8 cellular contexts compared by ENCODE assay signal in the genomic region with DNA sequence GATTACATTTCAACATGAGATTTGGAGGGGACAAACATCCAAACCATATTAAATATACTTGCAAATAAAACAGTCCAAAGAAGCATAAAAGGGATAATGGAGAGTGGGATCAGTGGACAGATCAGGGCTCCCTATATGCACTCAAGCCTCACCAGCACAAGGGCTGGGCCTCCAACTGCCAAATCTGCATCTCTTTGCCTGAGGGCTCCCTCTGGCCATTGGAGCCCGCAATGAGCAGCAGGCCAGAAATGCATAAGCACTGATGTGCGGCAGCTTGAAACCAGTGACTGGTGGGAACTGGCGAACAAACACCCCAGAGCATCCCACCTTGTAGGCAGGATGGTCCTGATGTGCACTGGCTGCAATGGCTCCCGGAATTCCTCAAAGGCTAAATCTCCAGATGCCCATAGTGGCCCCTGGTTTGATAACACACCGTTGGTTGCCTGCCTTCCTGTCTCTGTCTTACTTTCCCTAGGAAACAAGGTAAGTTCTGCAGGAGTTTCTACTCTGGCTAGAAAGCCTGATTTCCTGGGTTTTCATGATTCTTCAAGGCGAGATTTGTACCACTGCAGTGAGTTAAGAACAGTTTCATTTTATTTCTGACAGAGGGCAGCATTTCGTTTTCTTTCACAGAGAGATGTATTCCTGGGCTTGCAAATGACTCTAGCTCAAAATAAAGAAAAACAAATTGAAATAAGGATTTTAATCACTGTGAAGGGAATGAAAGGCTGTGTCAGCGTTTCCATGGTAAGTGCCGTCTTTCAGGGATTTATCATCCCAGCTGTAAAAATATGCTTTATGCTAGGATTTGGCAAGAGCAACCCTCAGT. TPM values are rescaled to one million over a fixed set of nuclear protein-coding genes. Genes with fewer than 3 reads are reported as not detected.
DNase-seq lines count a peak whose midpoint lies in the region; ATAC-seq and TF ChIP-seq lines count a peak whose summit lies in the region.

No MANE protein-coding gene starts in this region.

- ATAC-seq in mucosa of descending colon (peak; percentile 52), GM21717 (IDR thresholded peaks at IDR 0.05; ENCODE audit: unreplicated experiment) (no peak), HG03025 (IDR thresholded peaks at IDR 0.05; ENCODE audit: low FRiP score, unreplicated experiment) (no peak)

- H3K27me3 ChIP-seq in PC-9 (ENCODE audit: insufficient read depth, low read depth): no peaks in the 10 kb centered on the region

- intact Hi-C loops in PC-9 (cut with micrococcal nuclease; ENCODE audit: unreplicated experiment): loop anchor here (2.0 kb wide), 1 partner anchor 217 kb away; no protein-coding TSS in a partner anchor
- intact Hi-C loops in mucosa of descending colon (cut with DNase I, micrococcal nuclease): loop anchor here in 1 of 2 donors (5.0 kb wide), 1 partner anchor 125 kb away; the partner anchor contains the start of gene SNRK

- no peaks in the 10 kb centered on the region for H3K4me1 ChIP-seq in PC-9 (replicated peaks; ENCODE audit: insufficient read depth)
- H3K4me1 ChIP-seq in mucosa of descending colon (ENCODE audit: low read depth): no peaks in the 10 kb centered on the region

- H3K4me2 ChIP-seq in PC-9: no peak overlapping the region

- TF ChIP-seq CTCF in PC-9 (conservative IDR thresholded peaks at IDR 0.05) (peak; percentile 52), mucosa of descending colon (IDR thresholded peaks at IDR 0.05) (no peak)

- H3F3A ChIP-seq in PC-9 (ENCODE audit: insufficient read depth, low read depth): no peaks in the 10 kb centered on the region

- H4K20me1 ChIP-seq in PC-9 (ENCODE audit: insufficient read depth): no peaks in the 10 kb centered on the region

- no peak overlapping the region for H3K4me3 ChIP-seq in PC-9
- H3K4me3 ChIP-seq in mucosa of descending colon: no peak overlapping the region

- H3K36me3 ChIP-seq in PC-9 (ENCODE audit: low read depth) (no peaks in the 10 kb centered on the region), mucosa of descending colon (ENCODE audit: low read depth) (no peaks in the 10 kb centered on the region)

- no peaks in the 10 kb centered on the region for H3K9me2 ChIP-seq in PC-9 (ENCODE audit: insufficient read depth)

- BruUV-seq in PC-9 (replicated peaks; lab: Mats Ljungman, UMichigan): no TSS peak

- H3K79me2 ChIP-seq in PC-9 (ENCODE audit: low read depth): no peaks in the 10 kb centered on the region

- CTCF ChIA-PET in PC-9 (lab: Charles Lee): interaction anchor here (0.6 to 1.0 kb wide), 3 partner anchors 129 to 375 kb away, joined by 3 read pairs; no protein-coding TSS in a partner anchor

- no peak overlapping the region for H2AFZ ChIP-seq in PC-9

- POLR2A ChIA-PET in PC-9 (lab: Charles Lee; ENCODE audit: unreplicated experiment): interaction anchor here (0.6 to 0.7 kb wide), 2 partner anchors 690 to 1176 kb away, joined by 3 to 10 read pairs; no protein-coding TSS in a partner anchor

- DNase-seq in NCI-H82 (lab: John Stamatoyannopoulos, UW): peak; percentile 16
- DNase-seq in NCI-H82 treated with DMSO at 0.1 percent for 48 hours (lab: John Stamatoyannopoulos, UW; ENCODE audit: unreplicated experiment): no peak
- DNase-seq in PC-9: no peak
- peak; percentile 84 for DNase-seq in dedifferentiated amniotic fluid mesenchymal stem cell (ENCODE audit: extremely low spot score)
- no peak for DNase-seq in mucosa of descending colon
- DNase-seq in NK-92 treated with Interleukin-12 subunit alpha and Interleukin-12 subunit beta, amount 100 ng/mL, for 24 hours (lab: John Stamatoyannopoulos, UW): no peak

- H3K9me3 ChIP-seq in PC-9 (ENCODE audit: insufficient read depth, low read depth) (peaks cover 4% of the 10 kb centered on the region; the same call in 1 of the 2 replicates), mucosa of descending colon (peaks cover 8% of the 10 kb centered on the region)

- H3K27ac ChIP-seq in PC-9: no peak overlapping the region

RNA-seq across cellular contexts. Expression of gene POMGNT2, which starts 56.0 kb away (rescaled TPM):
- total RNA-seq in PC-9 (2021) (17.2 and 17.9 TPM in 2 replicates), mucosa of descending colon (10 to 100 TPM in 1 of 3 donors, 1 to 10 TPM in 2; 2.8 to 12.6 (median 4.9) TPM)

Comparison
In these comparisons a context has a peak if more than half of its experiments do, and no peak if none do; other contexts are left out.
1. DNase-seq: peak in NCI-H82 (single experiment) and dedifferentiated amniotic fluid mesenchymal stem cell (single experiment); none in NCI-H82 treated with DMSO at 0.1 percent for 48 hours (single experiment), PC-9 (0 of 2), mucosa of descending colon (0 of 3) and NK-92 treated with Interleukin-12 subunit alpha and Interleukin-12 subunit beta, amount 100 ng/mL, for 24 hours (single experiment).